Comparison of ENCODE assay signal across 8 cellular contexts in genomic region chr5:100902406-100903035, GRCh38. TPM values are rescaled to one million over a fixed set of nuclear protein-coding genes. Genes with fewer than 3 reads are reported as not detected.
DNase-seq lines count a peak whose midpoint lies in the region; ATAC-seq and TF ChIP-seq lines count a peak whose summit lies in the region.

No MANE protein-coding gene starts in this region.

- H3K36me3 Mint-ChIP-seq in activated B cell treated with CpG ODN at 0.5 μM for 24 hours (ENCODE audit: low read depth) (peaks cover 53% of the 10 kb centered on the region), endodermal cell (ENCODE audit: low read depth) (peaks cover 10% of the 10 kb centered on the region), natural killer cell (no peaks in the 10 kb centered on the region)

- H3K9me3 ChIP-seq in heart right ventricle: no peaks in the 10 kb centered on the region
- no peaks in the 10 kb centered on the region for H3K9me3 ChIP-seq in endodermal cell (ENCODE audit: control insufficient read depth, low read length)

- H3K27ac ChIP-seq in heart right ventricle (peak overlapping the region in 9 of 10 donors; percentile 34 to 96 (median 85)), endodermal cell (ENCODE audit: low read depth, low read length) (no peak overlapping the region)

- peaks cover 49% of the 10 kb centered on the region for H3K4me1 Mint-ChIP-seq in activated B cell treated with CpG ODN at 0.5 μM for 24 hours
- peaks cover 32% of the 10 kb centered on the region for H3K4me1 Mint-ChIP-seq in endodermal cell
- peaks cover 64 to 68% of the 10 kb centered on the region in 2 donors for H3K4me1 Mint-ChIP-seq in natural killer cell

- H3K9ac ChIP-seq in endodermal cell (ENCODE audit: extremely low read depth, low read length, poor library complexity, severe bottlenecking): peak overlapping the region; percentile 52

- H3K27ac Mint-ChIP-seq in activated B cell treated with CpG ODN at 0.5 μM for 24 hours (peak overlapping the region; percentile 99), endodermal cell (peak overlapping the region; percentile 83), natural killer cell (peak overlapping the region; percentile 99 to 100)

- H3K9me3 Mint-ChIP-seq in activated B cell treated with CpG ODN at 0.5 μM for 24 hours (no peaks in the 10 kb centered on the region), endodermal cell (no peaks in the 10 kb centered on the region), natural killer cell (no peaks in the 10 kb centered on the region)

- H3K4me3 Mint-ChIP-seq in activated B cell treated with CpG ODN at 0.5 μM for 24 hours (peak overlapping the region; percentile 99), endodermal cell (peak overlapping the region; percentile 76), natural killer cell (peak overlapping the region; percentile 96)

- TF ChIP-seq CTCF in heart right ventricle (IDR thresholded peaks at IDR 0.05) (no peak), activated B cell treated with CpG ODN at 0.5 μM for 24 hours (IDR thresholded peaks at IDR 0.05) (no peak), endodermal cell (conservative IDR thresholded peaks at IDR 0.05) (no peak), natural killer cell (IDR thresholded peaks at IDR 0.05) (no peak)

- POLR2A ChIA-PET in activated B cell treated with CpG ODN at 0.5 μM for 24 hours (lab: Charles Lee): interaction anchor here (0.6 to 9.2 kb wide), 31 partner anchors 7 to 1973 kb away, joined by 3 to 202 read pairs (median 4); partner anchors contain the start of gene FAM174A

- intact Hi-C loops in heart right ventricle (cut with DNase I): loop anchor here in 5 of 10 donors (5.0 to 10.0 kb wide), 12 partner anchors 50 to 368 kb away; partner anchors contain the start of gene FAM174A (in 2 of the 5)
- intact Hi-C loops in Right ventricle myocardium inferior (cut with DNase I): loop anchor here (5.0 to 10.0 kb wide), 3 partner anchors 60 to 142 kb away; no protein-coding TSS in a partner anchor
- intact Hi-C loops in activated B cell treated with CpG ODN at 0.5 μM for 24 hours (cut with micrococcal nuclease): loop anchor here (1.0 to 5.0 kb wide), 7 partner anchors 74 to 1876 kb away; partner anchors contain the start of gene PAM
- intact Hi-C loops in natural killer cell (cut with micrococcal nuclease): loop anchor here (1.0 to 10.0 kb wide), 7 partner anchors 62 to 1975 kb away; partner anchors contain the start of genes CHD1 and FAM174A

- ATAC-seq in heart right ventricle (no peak), Right ventricle myocardium inferior (no peak), activated B cell treated with CpG ODN at 0.5 μM for 24 hours (ENCODE audit: low read depth) (no peak), natural killer cell (peak; percentile 1 to 21 (median 2)), GM21390 (IDR thresholded peaks at IDR 0.05; ENCODE audit: unreplicated experiment) (no peak)

- H3K27me3 Mint-ChIP-seq in activated B cell treated with CpG ODN at 0.5 μM for 24 hours (no peaks in the 10 kb centered on the region), endodermal cell (ENCODE audit: insufficient read depth) (peaks cover 64% of the 10 kb centered on the region), natural killer cell (ENCODE audit: low read depth in 2 of 2) (no peaks in the 10 kb centered on the region)

- CTCF ChIA-PET in activated B cell treated with CpG ODN at 0.5 μM for 24 hours (lab: Charles Lee): interaction anchor here (0.9 to 5.3 kb wide), 11 partner anchors 12 to 294 kb away, joined by 3 to 39 read pairs (median 5); no protein-coding TSS in a partner anchor

- H3K4me3 ChIP-seq in heart right ventricle: peak overlapping the region; percentile 39 to 75 (median 61)
- H3K4me3 ChIP-seq in endodermal cell (ENCODE audit: low read length): peak overlapping the region; percentile 91

- DNase-seq in heart right ventricle (no peak), Right ventricle myocardium inferior (ENCODE audit: missing footprints) (no peak), activated B cell treated with CpG ODN at 0.5 μM for 24 hours (no peak), endodermal cell (peak; percentile 73), natural killer cell (peak; percentile 33), NCI-H1436 treated with DMSO at 0.1 percent for 48 hours (lab: John Stamatoyannopoulos, UW) (no peak), OCI-M2 (lab: John Stamatoyannopoulos, UW; ENCODE audit: unreplicated experiment) (no peak)

- peaks cover 0 to 38% (median 15%) of the 10 kb centered on the region in 9 donors for H3K4me1 ChIP-seq in heart right ventricle
- no peaks in the 10 kb centered on the region for H3K4me1 ChIP-seq in endodermal cell (ENCODE audit: control insufficient read depth, insufficient read depth, low read length)

- H3K27me3 ChIP-seq in heart right ventricle (peaks cover 0 to 13% (median 0%) of the 10 kb centered on the region in 7 donors), endodermal cell (ENCODE audit: control insufficient read depth, insufficient read depth, low read length, poor library complexity, severe bottlenecking) (no peaks in the 10 kb centered on the region)

- H3K36me3 ChIP-seq in heart right ventricle (no peaks in the 10 kb centered on the region), endodermal cell (ENCODE audit: control insufficient read depth, insufficient read depth, low read length) (peaks cover 21% of the 10 kb centered on the region)

- WGBS in heart right ventricle, 2 donors: 2% methylated on average over 14 of the region's 14 CpGs
- 10 to 32% methylated on average over 11 to 14 of the region's 14 CpGs for WGBS in endodermal cell (ENCODE audit: insufficient coverage in 1 of 2, insufficient read length in 1 of 2), 2 experiments

RNA-seq across cellular contexts. Expression of gene ST8SIA4, which starts 0.6 kb away (rescaled TPM):
- 10 to 100 TPM in 1 of 10 donors, 1 to 10 TPM in 9; 1.6 to 12.9 (median 5.1) TPM for total RNA-seq in heart right ventricle
- 1 to 10 TPM in 1 of 2 donors, under 1 TPM in 1; 0.70 to 1.5 TPM for polyA plus RNA-seq in heart right ventricle
- total RNA-seq in Right ventricle myocardium inferior: 3.4 TPM
- 105 and 125 TPM in 2 replicates for total RNA-seq in activated B cell treated with CpG ODN at 0.5 μM for 24 hours
- 10 to 100 TPM; 25.2 to 47.0 TPM for total RNA-seq in endodermal cell
- 11.6 TPM for polyA plus RNA-seq in endodermal cell (2013, experiment 1 of 2)
- polyA plus RNA-seq in endodermal cell (2013, experiment 2 of 2): 16.9 TPM
- 10 to 100 TPM; 36.3 to 63.1 (median 59.9) TPM for total RNA-seq in natural killer cell

Comparison
In these comparisons a context has a peak if more than half of its experiments do, and no peak if none do; other contexts are left out.
1. ATAC-seq: peak in natural killer cell (3 of 3); none in heart right ventricle (0 of 8), Right ventricle myocardium inferior (single experiment), activated B cell treated with CpG ODN at 0.5 μM for 24 hours (single experiment) and GM21390 (single experiment).
2. DNase-seq: peak in endodermal cell (single experiment) and natural killer cell (single experiment); none in heart right ventricle (0 of 2), Right ventricle myocardium inferior (single experiment), activated B cell treated with CpG ODN at 0.5 μM for 24 hours (single experiment), NCI-H1436 treated with DMSO at 0.1 percent for 48 hours (single experiment) and OCI-M2 (single experiment).
3. Peak in every context shown above with its lines, with median percentiles within 50 percentile points of each other: H3K27ac Mint-ChIP-seq and H3K4me3 Mint-ChIP-seq.